ENCODE assay signal across 7 cellular contexts in the genomic region with DNA sequence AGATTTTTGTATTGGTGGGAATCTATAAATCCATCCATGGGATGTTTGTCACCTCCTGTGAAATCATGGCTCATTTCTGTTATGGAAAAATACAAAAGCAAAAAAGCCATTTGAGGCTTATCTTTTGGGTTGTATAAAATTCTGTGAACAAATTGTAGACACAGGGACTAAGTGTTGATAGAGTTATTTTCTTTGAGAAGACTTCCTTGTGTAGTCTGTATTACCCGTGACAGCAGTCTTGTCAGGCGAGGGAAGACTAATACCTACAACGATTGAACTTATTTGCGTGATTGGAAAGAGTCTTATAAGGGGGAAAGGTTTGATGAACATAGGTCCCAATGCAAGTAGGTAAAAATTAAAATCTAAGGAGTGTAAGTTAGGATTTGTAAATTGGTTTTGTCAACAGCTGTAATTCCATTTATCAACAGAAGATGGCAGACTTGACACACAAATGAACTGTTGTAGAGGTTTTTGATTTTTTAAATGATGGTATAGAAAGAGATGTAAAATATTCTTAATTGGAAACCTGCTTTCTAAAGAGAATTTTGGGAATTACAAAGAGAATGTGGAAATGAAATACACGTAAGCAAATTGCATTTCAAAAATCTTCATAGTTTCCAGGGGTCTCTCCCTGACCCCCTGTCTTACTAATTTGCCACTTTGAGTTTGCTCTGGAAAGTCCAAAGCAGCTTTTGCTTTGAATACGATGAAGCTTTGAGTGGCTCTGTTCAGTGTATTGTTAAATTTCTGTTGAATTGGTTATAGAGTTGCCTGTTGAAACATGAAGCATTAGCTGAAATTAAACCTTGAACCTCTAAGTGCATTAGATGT. TPM values are rescaled to one million over a fixed set of nuclear protein-coding genes. Genes with fewer than 3 reads are reported as not detected.
DNase-seq lines count a peak whose midpoint lies in the region; ATAC-seq and TF ChIP-seq lines count a peak whose summit lies in the region.

No MANE protein-coding gene starts in this region.

- H2BK120ac ChIP-seq in mesendoderm (ENCODE audit: low read depth, low read length): no peak overlapping the region

- no peak overlapping the region for H4K8ac ChIP-seq in mesendoderm (ENCODE audit: low read depth, low read length)

- H3K4me2 ChIP-seq in Loucy (ENCODE audit: low read depth, low read length, poor library complexity, severe bottlenecking): no peak overlapping the region
- no peak overlapping the region for H3K4me2 ChIP-seq in mesendoderm (ENCODE audit: low read length)

- H2BK15ac ChIP-seq in mesendoderm (replicated peaks; ENCODE audit: low read depth): no peak overlapping the region

- H3K4me3 ChIP-seq in GM12864 (ENCODE audit: low read depth, low read length): no peak overlapping the region
- H3K4me3 ChIP-seq in Loucy (ENCODE audit: low read length, poor library complexity, severe bottlenecking): no peak overlapping the region
- no peak overlapping the region for H3K4me3 ChIP-seq in mesendoderm (ENCODE audit: low read length)

- no peaks in the 10 kb centered on the region for H3F3A ChIP-seq in Loucy (ENCODE audit: low read depth)

- H2AK5ac ChIP-seq in mesendoderm (ENCODE audit: low read length): no peak overlapping the region

- H3K27ac ChIP-seq in mesendoderm (ENCODE audit: low read depth, low read length): no peak overlapping the region

- DNase-seq in GM12864 (ENCODE audit: low read depth) (peak; percentile 8), mesendoderm (peak; percentile 24), nucleus accumbens (lab: John Stamatoyannopoulos, UW) (no peak), NCI-H1930 (lab: John Stamatoyannopoulos, UW) (no peak)
- DNase-seq in central memory CD4-positive, alpha-beta T cell: peak; percentile 22

- peak; percentile 51 for TF ChIP-seq CTCF in GM12864 (IDR thresholded peaks at IDR 0.05; ENCODE audit: low read depth, low read length, missing control alignments)
- TF ChIP-seq CTCF in Loucy (conservative IDR thresholded peaks at IDR 0.05; ENCODE audit: low read length): peak; percentile 87

- H2BK5ac ChIP-seq in mesendoderm (ENCODE audit: low read length): no peak overlapping the region

- H3K9ac ChIP-seq in Loucy (ENCODE audit: low read depth, low read length, poor library complexity, severe bottlenecking) (no peak overlapping the region), mesendoderm (ENCODE audit: low read length) (no peak overlapping the region)

- H3K36me3 ChIP-seq in Loucy (ENCODE audit: insufficient read depth, low read length): 0 out of 2 replicates have a peak, but pooled peaks cover 2% of the 10 kb centered on the region
- H3K36me3 ChIP-seq in mesendoderm (ENCODE audit: control insufficient read depth, insufficient read depth, low read length): no peaks in the 10 kb centered on the region

- no peaks in the 10 kb centered on the region for H3K9me3 ChIP-seq in Loucy (ENCODE audit: insufficient read depth, low read depth, low read length)

- H3K9me2 ChIP-seq in Loucy (replicated peaks; ENCODE audit: low read depth, low read length): no peaks in the 10 kb centered on the region

- peaks cover 4% of the 10 kb centered on the region for H4K20me1 ChIP-seq in Loucy (ENCODE audit: insufficient read depth, low read length, poor library complexity, severe bottlenecking)

- no peaks in the 10 kb centered on the region; the same call in 1 of the 2 replicates for H3K79me2 ChIP-seq in Loucy (ENCODE audit: insufficient read depth, low read length)
- no peaks in the 10 kb centered on the region for H3K79me2 ChIP-seq in mesendoderm (ENCODE audit: control insufficient read depth, insufficient read depth, low read length)

- no peaks in the 10 kb centered on the region for H3K4me1 ChIP-seq in Loucy (ENCODE audit: insufficient read depth, low read length, poor library complexity, severe bottlenecking)
- no peaks in the 10 kb centered on the region for H3K4me1 ChIP-seq in mesendoderm (ENCODE audit: control insufficient read depth, low read depth, low read length)

- no CpG with 5 or more reads among the region's 6 CpGs for WGBS in mesendoderm (ENCODE audit: extremely low coverage, insufficient coverage, low lambda C conversion rate)

- no peak overlapping the region for H3K23ac ChIP-seq in mesendoderm (ENCODE audit: low read length)

- no peak overlapping the region for H3K4ac ChIP-seq in mesendoderm (ENCODE audit: low read depth, low read length)

- H3K27me3 ChIP-seq in Loucy (ENCODE audit: insufficient read depth, low read length, poor library complexity, severe bottlenecking) (no peaks in the 10 kb centered on the region), mesendoderm (ENCODE audit: insufficient read depth, low read length, poor library complexity) (no peaks in the 10 kb centered on the region)

- no peak for ATAC-seq in HG03025 (IDR thresholded peaks at IDR 0.05; ENCODE audit: low FRiP score, unreplicated experiment)

- H4K5ac ChIP-seq in mesendoderm (ENCODE audit: low read length): no peak overlapping the region

- H3K18ac ChIP-seq in mesendoderm (ENCODE audit: low read length): no peak overlapping the region

- H3K79me1 ChIP-seq in mesendoderm (ENCODE audit: low read length): no peaks in the 10 kb centered on the region

- H3K56ac ChIP-seq in mesendoderm (ENCODE audit: low read length): no peak overlapping the region

- no peak overlapping the region for H2AFZ ChIP-seq in Loucy (ENCODE audit: low read length)

RNA-seq across cellular contexts. Expression of a gene that starts 33.2 kb away (rescaled TPM):
- polyA plus RNA-seq in mesendoderm (2013, experiment 1 of 2): 15.6 TPM
- polyA plus RNA-seq in mesendoderm (2013, experiment 2 of 2): 15.3 TPM

Comparison
In these comparisons a context has a peak if more than half of its experiments do, and no peak if none do; other contexts are left out.
1. DNase-seq: peak in GM12864 (single experiment), central memory CD4-positive, alpha-beta T cell (single experiment) and mesendoderm (single experiment); none in nucleus accumbens (0 of 56) and NCI-H1930 (0 of 2).